Comparison of ENCODE assay signal across 8 cellular contexts in genomic region chr17:40099627-40100418, GRCh38. TPM values are rescaled to one million over a fixed set of nuclear protein-coding genes. Genes with fewer than 3 reads are reported as not detected.
A peak's percentile ranks its signal among the peaks of the same experiment; 100 is the strongest.
DNase-seq lines count a peak whose midpoint lies in the region; ATAC-seq and TF ChIP-seq lines count a peak whose summit lies in the region.

No MANE protein-coding gene starts in this region.

- TF ChIP-seq CTCF in HFF-Myc (IDR thresholded peaks at IDR 0.05; ENCODE audit: low read depth, low read length, missing control alignments), result no peak
- TF ChIP-seq CTCF in testis (IDR thresholded peaks at IDR 0.05), result no peak

- no peaks in the 10 kb centered on the region for H3K9me3 ChIP-seq in testis

- 1 to 2% methylated on average over 25 to 31 of the region's 31 CpGs for WGBS in testis, 2 donors

- no peak for TF ChIP-seq POLR2A in testis (IDR thresholded peaks at IDR 0.05)

- ATAC-seq in GM21528 (IDR thresholded peaks at IDR 0.05; ENCODE audit: low FRiP score, unreplicated experiment) (no peak), GM21360 (IDR thresholded peaks at IDR 0.05; ENCODE audit: unreplicated experiment) (no peak)

- H2AFZ ChIP-seq in ACC112 (ENCODE audit: low read length, unreplicated experiment), result no peak overlapping the region

- H3K27me3 ChIP-seq in ACC112 (ENCODE audit: insufficient read depth, low read length) (no peaks in the 10 kb centered on the region), testis (no peaks in the 10 kb centered on the region)

- H3K36me3 ChIP-seq in ACC112 (ENCODE audit: insufficient read depth, low read length), result peaks cover 8% of the 10 kb centered on the region; the same call in 1 of the 2 replicates
- H3K36me3 ChIP-seq in testis (ENCODE audit: low read depth, missing control alignments), result no peaks in the 10 kb centered on the region

- DNase-seq in HFF-Myc (ENCODE audit: extremely low read depth, low read depth), result no peak
- peak; percentile 26 for DNase-seq in iris pigment epithelial cell (ENCODE audit: low read depth)
- no peak for DNase-seq in testis
- DNase-seq in RKO (ENCODE audit: low spot score), result no peak

- H3K27ac ChIP-seq in ACC112 (ENCODE audit: low read depth, low read length) (peak overlapping the region; percentile 80), angular gyrus (ENCODE audit: low read depth, low read length) (peak overlapping the region; percentile 99), testis (peak overlapping the region; percentile 95 to 99)

- peaks cover 11% of the 10 kb centered on the region for H3K79me2 ChIP-seq in ACC112 (ENCODE audit: control insufficient read depth, insufficient read depth, low read length, unreplicated experiment)

- intact Hi-C loops in testis (cut with DNase I; ENCODE audit: low total_unique reads), result no loop called here

- H3K4me1 ChIP-seq in ACC112 (ENCODE audit: control insufficient read depth, insufficient read depth, low read length, unreplicated experiment) (peaks cover 41% of the 10 kb centered on the region), testis (peaks cover 61% of the 10 kb centered on the region)

- H3K4me3 ChIP-seq in ACC112 (ENCODE audit: low read depth, low read length) (peak overlapping the region; percentile 93), HFF-Myc (replicated peaks; ENCODE audit: low read depth, low read length) (peak overlapping the region; percentile 78), testis (peak overlapping the region; percentile 73 to 92)

RNA-seq across cellular contexts. Expression of gene NR1D1, which starts 0.6 kb away (rescaled TPM):
- 10 to 100 TPM; 14.4 to 23.6 TPM for total RNA-seq in testis
- polyA plus RNA-seq in testis (ENCODE audit: insufficient read depth, low read depth, low replicate concordance), result 9.8 TPM

RNA-seq across cellular contexts. Expression of gene MSL1, which starts 21.9 kb away (rescaled TPM):
- 100 to 1,000 TPM; 129 to 161 TPM for total RNA-seq in testis
- 157 TPM for polyA plus RNA-seq in testis (ENCODE audit: insufficient read depth, low read depth, low replicate concordance)

RNA-seq across cellular contexts. Expression of gene THRA, which starts 37.1 kb away (rescaled TPM):
- 10 to 100 TPM; 44.9 to 51.7 TPM for total RNA-seq in testis
- 41.2 TPM for polyA plus RNA-seq in testis (ENCODE audit: insufficient read depth, low read depth, low replicate concordance)

RNA-seq across cellular contexts. Expression of gene CASC3, which starts 40.5 kb away (rescaled TPM):
- total RNA-seq in testis, result 100 to 1,000 TPM; 123 to 132 TPM
- 143 TPM for polyA plus RNA-seq in testis (ENCODE audit: insufficient read depth, low read depth, low replicate concordance)

RNA-seq across cellular contexts. Expression of gene MED24, which starts 45.6 kb away (rescaled TPM):
- total RNA-seq in testis, result 100 to 1,000 TPM; 151 to 172 TPM
- polyA plus RNA-seq in testis (ENCODE audit: insufficient read depth, low read depth, low replicate concordance), result 127 TPM
